17 cellular contexts compared by ENCODE assay signal in genomic region chr2:60267122-60267521, GRCh38.
DNase-seq lines count a peak whose midpoint lies in the region; ATAC-seq lines count a peak whose summit lies in the region.
"Had no signal": no experiment of that assay in that cellular context is flagged by ENCODE, and none has a peak within 500 bp of the region (broad histone marks: within the 10 kb centered on the region; RNA-seq: fewer than 3 reads in every experiment).

No MANE protein-coding gene starts in this region.

- no peak overlapping the region for H2BK12ac ChIP-seq in mesenchymal stem cell (ENCODE audit: low read length in 2 of 2)

- no peak overlapping the region for H2BK5ac ChIP-seq in mesenchymal stem cell (ENCODE audit: low read depth, low read length, poor library complexity, severe bottlenecking)

- H2BK15ac ChIP-seq in mesenchymal stem cell (ENCODE audit: low read depth, poor library complexity, severe bottlenecking): no peak overlapping the region

- H3K36me3 ChIP-seq in mesenchymal stem cell (ENCODE audit: control insufficient read depth in 1 of 2, insufficient read depth in 2 of 2, low read depth in 1 of 2, low read length in 2 of 2): no peaks in the 10 kb centered on the region

- H3K27me3 ChIP-seq in right cardiac atrium (ENCODE audit: control insufficient read depth, insufficient read depth) (no peaks in the 10 kb centered on the region), mesenchymal stem cell (ENCODE audit: control insufficient read depth in 1 of 2, insufficient read depth in 1 of 2, low read length in 2 of 2) (no peaks in the 10 kb centered on the region)

- 85% methylated on average over 5 of the region's 5 CpGs for WGBS in right cardiac atrium
- WGBS in mesenchymal stem cell: 78% methylated on average over 5 of the region's 5 CpGs

- no peak overlapping the region for H3K4ac ChIP-seq in mesenchymal stem cell (ENCODE audit: low read depth in 1 of 2, low read length in 2 of 2)

- H3K4me3 ChIP-seq in right cardiac atrium (ENCODE audit: low read length): no peak overlapping the region
- H3K4me3 ChIP-seq in mesenchymal stem cell (ENCODE audit: insufficient read depth in 1 of 2, low read depth in 1 of 2, low read length in 2 of 2): no peak overlapping the region
- H3K4me3 ChIP-seq: A549, GM23338 had no signal

- H2AFZ ChIP-seq in mesenchymal stem cell (ENCODE audit: low read depth, low read length): peak overlapping the region; percentile 30
- H2AFZ ChIP-seq: GM23338 had no signal

- H3K4me1 ChIP-seq in right cardiac atrium (ENCODE audit: control insufficient read depth, insufficient read depth, low read length) (no peaks in the 10 kb centered on the region), mesenchymal stem cell (ENCODE audit: control insufficient read depth, insufficient read depth, low read depth, low read length) (no peaks in the 10 kb centered on the region)
- H3K4me1 ChIP-seq: A549, Caco-2 had no signal

- no peak overlapping the region for H2BK120ac ChIP-seq in mesenchymal stem cell (ENCODE audit: low read depth, low read length)

- no peak overlapping the region for H3K9ac ChIP-seq in mesenchymal stem cell (ENCODE audit: low read length)

- ATAC-seq in Right ventricle myocardium superior (ENCODE audit: poor library complexity) (peak; percentile 78), right cardiac atrium (no peak)
- ATAC-seq: A549, GM23338 had no signal

- DNase-seq in NCI-H1092 treated with DMSO at 0.1 percent for 48 hours (lab: John Stamatoyannopoulos, UW): peak; percentile 4
- DNase-seq in NCI-H1092 (lab: John Stamatoyannopoulos, UW): no peak
- no peak for DNase-seq in Right ventricle myocardium superior
- DNase-seq in right cardiac atrium: no peak
- peak; percentile 7 for DNase-seq in NCI-H69 (lab: John Stamatoyannopoulos, UW)
- no peak for DNase-seq in mesenchymal stem cell
- no peak for DNase-seq in activated naive CD4-positive, alpha-beta T cell treated with Interleukin-2 at 50 U/mL for 16 hours
- DNase-seq: AML-193; Caco-2; CD4-positive, alpha-beta T cell; DMS79 treated with DMSO at 0.1 percent for 48 hours; GF-D8; HCEC 1CT had no signal

- H3K27ac ChIP-seq in right cardiac atrium (ENCODE audit: low read length) (no peak overlapping the region), mesenchymal stem cell (ENCODE audit: low read length, poor library complexity, severe bottlenecking) (no peak overlapping the region)
- H3K27ac ChIP-seq: 22Rv1, A549, C4-2B had no signal

- no peak overlapping the region for H3K23ac ChIP-seq in mesenchymal stem cell (ENCODE audit: low read length in 2 of 2)

- intact Hi-C loops in Right ventricle myocardium superior (cut with DNase I): no loop called here
- intact Hi-C loops in right cardiac atrium (cut with DNase I): no loop called here

- H4K8ac ChIP-seq in mesenchymal stem cell (ENCODE audit: low read length): no peak overlapping the region

- H3K9me3 ChIP-seq in right cardiac atrium (ENCODE audit: control insufficient read depth, low read length) (no peaks in the 10 kb centered on the region), mesenchymal stem cell (ENCODE audit: control insufficient read depth, low read length) (no peaks in the 10 kb centered on the region)
- H3K9me3 ChIP-seq: A549, Caco-2 had no signal

- no peak overlapping the region for H3K18ac ChIP-seq in mesenchymal stem cell (ENCODE audit: low read depth in 1 of 2, low read length in 2 of 2)

- H3K4me2 ChIP-seq in mesenchymal stem cell (ENCODE audit: low read length, poor library complexity, severe bottlenecking): no peak overlapping the region
- H3K4me2 ChIP-seq: A549, GM23338 had no signal

- H3K14ac ChIP-seq in mesenchymal stem cell (ENCODE audit: low read length in 2 of 2): peak overlapping the region in 1 of 2 experiments; percentile 31

- H4K91ac ChIP-seq in mesenchymal stem cell (ENCODE audit: low read length): no peak overlapping the region

- H3K79me1 ChIP-seq in mesenchymal stem cell (replicated peaks; ENCODE audit: low read length, poor library complexity, severe bottlenecking): no peaks in the 10 kb centered on the region

- no peak overlapping the region for H2AK5ac ChIP-seq in mesenchymal stem cell (ENCODE audit: low read length, severe bottlenecking)

Comparison
In these comparisons a context has a peak if more than half of its experiments do, and no peak if none do; other contexts are left out.
1. DNase-seq: peak in NCI-H1092 treated with DMSO at 0.1 percent for 48 hours (single experiment) and NCI-H69 (single experiment); none in NCI-H1092 (single experiment), Right ventricle myocardium superior (single experiment), right cardiac atrium (0 of 3), mesenchymal stem cell (single experiment) and activated naive CD4-positive, alpha-beta T cell treated with Interleukin-2 at 50 U/mL for 16 hours (single experiment).